1 cellular context compared by ENCODE assay signal in genomic region chr10:97401455-97401919, GRCh38.
TF ChIP-seq lines count a peak whose summit lies in the region.

No MANE protein-coding gene starts in this region.

TF ChIP-seq in HepG2, 621 proteins besides CTCF, POLR2A, EP300 and RAD21 (continues in another document):
- TF ChIP-seq ZNF263 (CRISPR knock-in tag; IDR thresholded peaks at IDR 0.05) (0 out of 2 replicates have a peak, but pooled peaks have one; percentile 44), HOXD1 (CRISPR knock-in tag; IDR thresholded peaks at IDR 0.05) (0 out of 2 replicates have a peak, but pooled peaks have one; percentile 10), NAIF1 (CRISPR knock-in tag; IDR thresholded peaks at IDR 0.05; ENCODE audit: borderline replicate concordance) (no peak), AKAP8 (CRISPR knock-in tag; IDR thresholded peaks at IDR 0.05) (no peak), PLRG1 (conservative IDR thresholded peaks at IDR 0.05) (no peak), TBX2 (CRISPR knock-in tag; IDR thresholded peaks at IDR 0.05; ENCODE audit: borderline replicate concordance) (0 out of 2 replicates have a peak, but pooled peaks have one; percentile 2), ZNF460 (CRISPR knock-in tag; IDR thresholded peaks at IDR 0.05; ENCODE audit: borderline replicate concordance) (no peak), MYNN (CRISPR knock-in tag; IDR thresholded peaks at IDR 0.05; ENCODE audit: low read depth) (no peak), ZNF530 (CRISPR knock-in tag; IDR thresholded peaks at IDR 0.05; ENCODE audit: low read depth) (no peak), ZNF30 (CRISPR knock-in tag; IDR thresholded peaks at IDR 0.05) (no peak), TAF15 (IDR thresholded peaks at IDR 0.05; ENCODE audit: low read depth, low read length, poor library complexity, severe bottlenecking) (no peak), KAT7 (CRISPR knock-in tag; IDR thresholded peaks at IDR 0.05; ENCODE audit: borderline replicate concordance) (no peak), ZNF501 (CRISPR knock-in tag; IDR thresholded peaks at IDR 0.05) (0 out of 2 replicates have a peak, but pooled peaks have one; percentile 23), SMYD3 (CRISPR knock-in tag; IDR thresholded peaks at IDR 0.05) (no peak), ZNF549 (CRISPR knock-in tag; IDR thresholded peaks at IDR 0.05) (no peak), ZNF136 (CRISPR knock-in tag; IDR thresholded peaks at IDR 0.05; ENCODE audit: low read depth) (0 out of 2 replicates have a peak, but pooled peaks have one; percentile 12), RXRA (CRISPR knock-in tag; IDR thresholded peaks at IDR 0.05) (no peak), RXRB (CRISPR knock-in tag; IDR thresholded peaks at IDR 0.05; ENCODE audit: borderline replicate concordance) (0 out of 2 replicates have a peak, but pooled peaks have one; percentile 2), GATA4 (IDR thresholded peaks at IDR 0.05; ENCODE audit: borderline replicate concordance, low read depth) (no peak), DMAP1 (CRISPR knock-in tag; IDR thresholded peaks at IDR 0.05) (no peak), RARG (CRISPR knock-in tag; IDR thresholded peaks at IDR 0.05; ENCODE audit: low read depth) (no peak), RBM22 (optimal IDR thresholded peaks at IDR 0.05; ENCODE audit: low read length) (no peak), ETS1 (CRISPR knock-in tag; IDR thresholded peaks at IDR 0.05) (no peak), PRPF4 (IDR thresholded peaks at IDR 0.05; ENCODE audit: low read depth, low read length, poor library complexity, severe bottlenecking) (no peak), TBX3 (IDR thresholded peaks at IDR 0.05; ENCODE audit: borderline replicate concordance) (no peak), ZBTB46 (CRISPR knock-in tag; IDR thresholded peaks at IDR 0.05; ENCODE audit: borderline replicate concordance) (no peak), ZFX (CRISPR knock-in tag; IDR thresholded peaks at IDR 0.05; ENCODE audit: low read depth) (no peak), LCORL (IDR thresholded peaks at IDR 0.05) (no peak), LCORL (CRISPR knock-in tag; IDR thresholded peaks at IDR 0.05) (no peak), GFI1 (CRISPR knock-in tag; IDR thresholded peaks at IDR 0.05; ENCODE audit: borderline replicate concordance) (no peak), CEBPB (IDR thresholded peaks at IDR 0.05; ENCODE audit: borderline replicate concordance, low read depth, low read length) (no peak), CBX5 (CRISPR knock-in tag; IDR thresholded peaks at IDR 0.05; ENCODE audit: borderline replicate concordance) (no peak), ZBTB40 (IDR thresholded peaks at IDR 0.05) (no peak), ZBTB40 (CRISPR knock-in tag; IDR thresholded peaks at IDR 0.05) (no peak), KAT2B (IDR thresholded peaks at IDR 0.05; ENCODE audit: borderline replicate concordance, low read depth, low read length) (no peak), TBL1XR1 (IDR thresholded peaks at IDR 0.05; ENCODE audit: borderline replicate concordance, low read length, partially characterized antibody) (no peak), ZNF251 (CRISPR knock-in tag; IDR thresholded peaks at IDR 0.05) (no peak)
- TF ChIP-seq, protein P1, sequence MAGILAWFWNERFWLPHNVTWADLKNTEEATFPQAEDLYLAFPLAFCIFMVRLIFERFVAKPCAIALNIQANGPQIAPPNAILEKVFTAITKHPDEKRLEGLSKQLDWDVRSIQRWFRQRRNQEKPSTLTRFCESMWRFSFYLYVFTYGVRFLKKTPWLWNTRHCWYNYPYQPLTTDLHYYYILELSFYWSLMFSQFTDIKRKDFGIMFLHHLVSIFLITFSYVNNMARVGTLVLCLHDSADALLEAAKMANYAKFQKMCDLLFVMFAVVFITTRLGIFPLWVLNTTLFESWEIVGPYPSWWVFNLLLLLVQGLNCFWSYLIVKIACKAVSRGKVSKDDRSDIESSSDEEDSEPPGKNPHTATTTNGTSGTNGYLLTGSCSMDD (CRISPR knock-in tag; IDR thresholded peaks at IDR 0.05), result no peak
- TF ChIP-seq, protein P2, sequence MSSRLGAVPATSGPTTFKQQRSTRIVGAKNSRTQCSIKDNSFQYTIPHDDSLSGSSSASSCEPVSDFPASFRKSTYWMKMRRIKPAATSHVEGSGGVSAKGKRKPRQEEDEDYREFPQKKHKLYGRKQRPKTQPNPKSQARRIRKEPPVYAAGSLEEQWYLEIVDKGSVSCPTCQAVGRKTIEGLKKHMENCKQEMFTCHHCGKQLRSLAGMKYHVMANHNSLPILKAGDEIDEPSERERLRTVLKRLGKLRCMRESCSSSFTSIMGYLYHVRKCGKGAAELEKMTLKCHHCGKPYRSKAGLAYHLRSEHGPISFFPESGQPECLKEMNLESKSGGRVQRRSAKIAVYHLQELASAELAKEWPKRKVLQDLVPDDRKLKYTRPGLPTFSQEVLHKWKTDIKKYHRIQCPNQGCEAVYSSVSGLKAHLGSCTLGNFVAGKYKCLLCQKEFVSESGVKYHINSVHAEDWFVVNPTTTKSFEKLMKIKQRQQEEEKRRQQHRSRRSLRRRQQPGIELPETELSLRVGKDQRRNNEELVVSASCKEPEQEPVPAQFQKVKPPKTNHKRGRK (CRISPR knock-in tag; IDR thresholded peaks at IDR 0.05), result no peak
- TF ChIP-seq, protein P3, sequence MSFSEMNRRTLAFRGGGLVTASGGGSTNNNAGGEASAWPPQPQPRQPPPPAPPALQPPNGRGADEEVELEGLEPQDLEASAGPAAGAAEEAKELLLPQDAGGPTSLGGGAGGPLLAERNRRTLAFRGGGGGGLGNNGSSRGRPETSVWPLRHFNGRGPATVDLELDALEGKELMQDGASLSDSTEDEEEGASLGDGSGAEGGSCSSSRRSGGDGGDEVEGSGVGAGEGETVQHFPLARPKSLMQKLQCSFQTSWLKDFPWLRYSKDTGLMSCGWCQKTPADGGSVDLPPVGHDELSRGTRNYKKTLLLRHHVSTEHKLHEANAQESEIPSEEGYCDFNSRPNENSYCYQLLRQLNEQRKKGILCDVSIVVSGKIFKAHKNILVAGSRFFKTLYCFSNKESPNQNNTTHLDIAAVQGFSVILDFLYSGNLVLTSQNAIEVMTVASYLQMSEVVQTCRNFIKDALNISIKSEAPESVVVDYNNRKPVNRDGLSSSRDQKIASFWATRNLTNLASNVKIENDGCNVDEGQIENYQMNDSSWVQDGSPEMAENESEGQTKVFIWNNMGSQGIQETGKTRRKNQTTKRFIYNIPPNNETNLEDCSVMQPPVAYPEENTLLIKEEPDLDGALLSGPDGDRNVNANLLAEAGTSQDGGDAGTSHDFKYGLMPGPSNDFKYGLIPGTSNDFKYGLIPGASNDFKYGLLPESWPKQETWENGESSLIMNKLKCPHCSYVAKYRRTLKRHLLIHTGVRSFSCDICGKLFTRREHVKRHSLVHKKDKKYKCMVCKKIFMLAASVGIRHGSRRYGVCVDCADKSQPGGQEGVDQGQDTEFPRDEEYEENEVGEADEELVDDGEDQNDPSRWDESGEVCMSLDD (CRISPR knock-in tag; IDR thresholded peaks at IDR 0.05; ENCODE audit: borderline replicate concordance), result no peak
- TF ChIP-seq, protein P4, sequence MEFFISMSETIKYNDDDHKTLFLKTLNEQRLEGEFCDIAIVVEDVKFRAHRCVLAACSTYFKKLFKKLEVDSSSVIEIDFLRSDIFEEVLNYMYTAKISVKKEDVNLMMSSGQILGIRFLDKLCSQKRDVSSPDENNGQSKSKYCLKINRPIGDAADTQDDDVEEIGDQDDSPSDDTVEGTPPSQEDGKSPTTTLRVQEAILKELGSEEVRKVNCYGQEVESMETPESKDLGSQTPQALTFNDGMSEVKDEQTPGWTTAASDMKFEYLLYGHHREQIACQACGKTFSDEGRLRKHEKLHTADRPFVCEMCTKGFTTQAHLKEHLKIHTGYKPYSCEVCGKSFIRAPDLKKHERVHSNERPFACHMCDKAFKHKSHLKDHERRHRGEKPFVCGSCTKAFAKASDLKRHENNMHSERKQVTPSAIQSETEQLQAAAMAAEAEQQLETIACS (CRISPR knock-in tag; IDR thresholded peaks at IDR 0.05), result no peak
- TF ChIP-seq, protein P5, sequence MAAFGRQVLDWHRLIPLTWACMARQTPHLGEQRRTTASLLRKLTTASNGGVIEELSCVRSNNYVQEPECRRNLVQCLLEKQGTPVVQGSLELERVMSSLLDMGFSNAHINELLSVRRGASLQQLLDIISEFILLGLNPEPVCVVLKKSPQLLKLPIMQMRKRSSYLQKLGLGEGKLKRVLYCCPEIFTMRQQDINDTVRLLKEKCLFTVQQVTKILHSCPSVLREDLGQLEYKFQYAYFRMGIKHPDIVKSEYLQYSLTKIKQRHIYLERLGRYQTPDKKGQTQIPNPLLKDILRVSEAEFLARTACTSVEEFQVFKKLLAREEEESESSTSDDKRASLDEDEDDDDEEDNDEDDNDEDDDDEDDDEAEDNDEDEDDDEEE (CRISPR knock-in tag; IDR thresholded peaks at IDR 0.05), result 0 out of 2 replicates have a peak, but pooled peaks have one; percentile 45
- TF ChIP-seq, protein P6, sequence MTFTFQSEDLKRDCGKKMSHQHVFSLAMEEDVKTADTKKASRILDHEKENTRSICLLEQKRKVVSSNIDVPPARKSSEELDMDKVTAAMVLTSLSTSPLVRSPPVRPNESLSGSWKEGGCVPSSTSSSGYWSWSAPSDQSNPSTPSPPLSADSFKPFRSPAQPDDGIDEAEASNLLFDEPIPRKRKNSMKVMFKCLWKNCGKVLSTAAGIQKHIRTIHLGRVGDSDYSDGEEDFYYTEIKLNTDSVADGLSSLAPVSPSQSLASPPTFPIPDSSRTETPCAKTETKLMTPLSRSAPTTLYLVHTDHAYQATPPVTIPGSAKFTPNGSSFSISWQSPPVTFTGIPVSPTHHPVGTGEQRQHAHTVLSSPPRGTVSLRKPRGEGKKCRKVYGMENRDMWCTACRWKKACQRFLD (CRISPR knock-in tag; IDR thresholded peaks at IDR 0.05; ENCODE audit: borderline replicate concordance), result peak; percentile 10; the same call in 1 of the 2 replicates
